In the genomic region with DNA sequence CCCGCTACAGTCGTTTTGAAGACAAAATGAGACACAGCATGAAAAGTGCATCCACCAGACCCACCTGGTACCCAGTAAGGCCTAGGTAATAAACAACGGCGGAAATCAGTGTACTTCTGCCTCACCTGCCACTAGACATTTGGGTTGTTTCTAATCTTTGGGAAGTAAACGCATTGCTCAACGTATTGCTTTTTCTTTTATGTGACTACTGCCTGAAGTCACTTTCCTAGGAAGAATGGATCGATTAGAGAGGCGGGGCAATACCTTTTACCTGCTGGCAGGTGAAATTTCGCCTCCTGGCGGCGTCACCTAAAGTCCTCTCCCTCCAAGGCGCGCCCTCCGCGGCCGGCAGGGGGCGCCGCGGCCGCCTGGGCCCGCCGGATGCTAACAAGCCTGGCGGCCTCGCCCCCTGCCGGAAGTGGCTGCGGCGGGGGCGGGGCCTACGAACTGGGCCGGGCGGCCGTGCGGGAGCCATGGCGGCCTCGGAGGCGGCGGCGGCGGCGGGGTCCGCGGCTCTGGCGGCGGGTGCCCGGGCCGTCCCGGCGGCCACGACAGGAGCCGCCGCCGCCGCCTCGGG, we compare ENCODE assay signal across 8 cellular contexts. TPM values are rescaled to one million over a fixed set of nuclear protein-coding genes. Genes with fewer than 3 reads are reported as not detected.
DNase-seq lines count a peak whose midpoint lies in the region; ATAC-seq and TF ChIP-seq lines count a peak whose summit lies in the region.

A gene with protein sequence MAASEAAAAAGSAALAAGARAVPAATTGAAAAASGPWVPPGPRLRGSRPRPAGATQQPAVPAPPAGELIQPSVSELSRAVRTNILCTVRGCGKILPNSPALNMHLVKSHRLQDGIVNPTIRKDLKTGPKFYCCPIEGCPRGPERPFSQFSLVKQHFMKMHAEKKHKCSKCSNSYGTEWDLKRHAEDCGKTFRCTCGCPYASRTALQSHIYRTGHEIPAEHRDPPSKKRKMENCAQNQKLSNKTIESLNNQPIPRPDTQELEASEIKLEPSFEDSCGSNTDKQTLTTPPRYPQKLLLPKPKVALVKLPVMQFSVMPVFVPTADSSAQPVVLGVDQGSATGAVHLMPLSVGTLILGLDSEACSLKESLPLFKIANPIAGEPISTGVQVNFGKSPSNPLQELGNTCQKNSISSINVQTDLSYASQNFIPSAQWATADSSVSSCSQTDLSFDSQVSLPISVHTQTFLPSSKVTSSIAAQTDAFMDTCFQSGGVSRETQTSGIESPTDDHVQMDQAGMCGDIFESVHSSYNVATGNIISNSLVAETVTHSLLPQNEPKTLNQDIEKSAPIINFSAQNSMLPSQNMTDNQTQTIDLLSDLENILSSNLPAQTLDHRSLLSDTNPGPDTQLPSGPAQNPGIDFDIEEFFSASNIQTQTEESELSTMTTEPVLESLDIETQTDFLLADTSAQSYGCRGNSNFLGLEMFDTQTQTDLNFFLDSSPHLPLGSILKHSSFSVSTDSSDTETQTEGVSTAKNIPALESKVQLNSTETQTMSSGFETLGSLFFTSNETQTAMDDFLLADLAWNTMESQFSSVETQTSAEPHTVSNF (plus strand): TSS at position 445 of the 577 bp plus-strand sequence. CDS start 29 bp downstream, at position 474.

- ATAC-seq in HG02678 (IDR thresholded peaks at IDR 0.05; ENCODE audit: unreplicated experiment) (peak; percentile 92), left ventricle myocardium superior (peak; percentile 97)

- peaks cover 18% of the 10 kb centered on the region for H3K36me3 Mint-ChIP-seq in T-helper 1 cell treated with Interleukin-12 subunit alpha and Interleukin-12 subunit beta and Interleukin-4 antibody, amounts not matched to agents 30 μg/mL and 1 μg/mL, for 36 hours (ENCODE audit: low read depth)

- H3K4me1 Mint-ChIP-seq in T-helper 1 cell treated with Interleukin-12 subunit alpha and Interleukin-12 subunit beta and Interleukin-4 antibody, amounts not matched to agents 30 μg/mL and 1 μg/mL, for 36 hours (ENCODE audit: low read depth) = peaks cover 19% of the 10 kb centered on the region

- peak within 1 kb of the TSS; percentile 53 to 73 for H3K27ac ChIP-seq in prostate gland

- no peaks in the 10 kb centered on the region for H3K27me3 Mint-ChIP-seq in T-helper 1 cell treated with Interleukin-12 subunit alpha and Interleukin-12 subunit beta and Interleukin-4 antibody, amounts not matched to agents 30 μg/mL and 1 μg/mL, for 36 hours (ENCODE audit: low read depth)

- WGBS in prostate gland = 7% methylated on average over 39 of the region's 54 CpGs

- peak within 1 kb of the TSS; percentile 49 for H3K27ac Mint-ChIP-seq in T-helper 1 cell treated with Interleukin-12 subunit alpha and Interleukin-12 subunit beta and Interleukin-4 antibody, amounts not matched to agents 30 μg/mL and 1 μg/mL, for 36 hours

- intact Hi-C loops in left ventricle myocardium superior (cut with micrococcal nuclease) (no loop called here), prostate gland (cut with DNase I) (loop anchor here (10.0 kb wide), 1 partner anchor 279 kb away; the partner anchor contains the start of gene GAN)

- H3K36me3 ChIP-seq in prostate gland = no peaks in the 10 kb centered on the region

- TF ChIP-seq CTCF in GM12865 (IDR thresholded peaks at IDR 0.05; ENCODE audit: insufficient read depth, low read depth, low read length, missing control alignments) = peak; percentile 92
- peak; percentile 99 to 100 (median 100) for TF ChIP-seq CTCF in prostate gland (IDR thresholded peaks at IDR 0.05)

- DNase-seq in GM12865 (ENCODE audit: low read depth) (peak; percentile 93), NCI-H1436 (lab: John Stamatoyannopoulos, UW) (peak; percentile 83), amniotic stem cell (lab: John Stamatoyannopoulos, UW) (peak; percentile 64), left ventricle myocardium superior (peak; percentile 95), prostate gland (ENCODE audit: low spot score) (peak; percentile 85), ureter (ENCODE audit: low spot score) (peak; percentile 85)

- peak within 1 kb of the TSS; percentile 82 for H3K4me3 Mint-ChIP-seq in T-helper 1 cell treated with Interleukin-12 subunit alpha and Interleukin-12 subunit beta and Interleukin-4 antibody, amounts not matched to agents 30 μg/mL and 1 μg/mL, for 36 hours

- H3K4me3 ChIP-seq in GM12865 (ENCODE audit: low read depth, low read length) (peak within 1 kb of the TSS; percentile 82), prostate gland (peak within 1 kb of the TSS; percentile 77)

- H3K27me3 ChIP-seq in prostate gland (replicated peaks; ENCODE audit: insufficient read depth) = no peaks in the 10 kb centered on the region

- H3K9me3 ChIP-seq in prostate gland = no peaks in the 10 kb centered on the region

- no peaks in the 10 kb centered on the region for H3K9me3 Mint-ChIP-seq in T-helper 1 cell treated with Interleukin-12 subunit alpha and Interleukin-12 subunit beta and Interleukin-4 antibody, amounts not matched to agents 30 μg/mL and 1 μg/mL, for 36 hours

- peaks cover 5% of the 10 kb centered on the region for H3K4me1 ChIP-seq in prostate gland (replicated peaks)

- TF ChIP-seq POLR2A in prostate gland (IDR thresholded peaks at IDR 0.05) = no peak

RNA-seq across cellular contexts. Expression of the gene that starts here (rescaled TPM):
- 26.5 TPM for total RNA-seq in left ventricle myocardium superior
- total RNA-seq in prostate gland = 10 to 100 TPM; 47.1 to 62.4 TPM
- 42.9 TPM for total RNA-seq in ureter

Comparison
In these comparisons a context has a peak if more than half of its experiments do, and no peak if none do; other contexts are left out.
1. Peak in every context shown above with its lines: DNase-seq, ATAC-seq, H3K4me3 ChIP-seq and H3K27ac ChIP-seq.